1 cellular context compared by ENCODE assay signal in genomic region chr11:61700221-61700620, GRCh38.
TF ChIP-seq lines count a peak whose summit lies in the region.

No MANE protein-coding gene starts in this region.

TF ChIP-seq in endothelial cell of umbilical vein, 7 proteins besides CTCF, POLR2A, EP300 and RAD21:
- no peak for TF ChIP-seq JUN (IDR thresholded peaks at IDR 0.05; ENCODE audit: borderline replicate concordance, insufficient read depth, insufficient read length, low read depth)
- TF ChIP-seq FOS (IDR thresholded peaks at IDR 0.05; ENCODE audit: borderline replicate concordance, insufficient read depth, low read length) = no peak
- no peak for TF ChIP-seq MAX (IDR thresholded peaks at IDR 0.05; ENCODE audit: insufficient read depth, insufficient read length)
- no peak for TF ChIP-seq POLR2AphosphoS5 (IDR thresholded peaks at IDR 0.05; ENCODE audit: insufficient read depth, low read depth, low read length)
- TF ChIP-seq EZH2 (IDR thresholded peaks at IDR 0.05; ENCODE audit: borderline replicate concordance, low read depth, low read length, severe bottlenecking) = no peak
- TF ChIP-seq MYC (IDR thresholded peaks at IDR 0.05; ENCODE audit: low read depth, low read length) = no peak
- TF ChIP-seq GATA2 (IDR thresholded peaks at IDR 0.05; ENCODE audit: insufficient read depth, insufficient read length, low read depth, low read length) = no peak
